ENCODE assay signal across 10 cellular contexts in the genomic region with DNA sequence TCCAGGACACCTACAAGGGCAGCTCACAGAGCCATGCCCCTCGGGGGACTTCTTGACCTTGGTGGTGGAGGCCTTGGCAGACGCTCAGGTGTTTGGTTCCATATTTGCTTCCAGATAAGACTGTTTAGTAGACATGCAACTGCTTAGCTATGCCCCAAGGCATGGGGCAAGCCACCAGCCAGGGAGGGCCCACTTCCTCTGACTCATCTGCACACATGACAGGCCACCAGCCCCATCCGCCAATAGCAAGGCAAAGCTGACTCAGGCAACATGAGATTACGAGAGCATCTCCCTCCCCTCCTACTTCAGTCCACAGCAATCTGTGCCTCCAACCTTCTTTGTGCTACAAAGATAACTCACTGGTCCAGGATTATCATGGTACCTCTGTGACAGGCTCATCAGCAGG. TPM values are rescaled to one million over a fixed set of nuclear protein-coding genes. Genes with fewer than 3 reads are reported as not detected.
DNase-seq lines count a peak whose midpoint lies in the region; ATAC-seq and TF ChIP-seq lines count a peak whose summit lies in the region.
"Had no signal": no experiment of that assay in that cellular context is flagged by ENCODE, and none has a peak within 500 bp of the region (broad histone marks: within the 10 kb centered on the region; RNA-seq: fewer than 3 reads in every experiment).

No MANE protein-coding gene starts in this region.

- no peak overlapping the region for H3T11ph ChIP-seq in H9 (ENCODE audit: low read length)

- ATAC-seq in Right ventricle myocardium inferior (no peak), upper lobe of right lung (peak; percentile 84), GM18873 (IDR thresholded peaks at IDR 0.05; ENCODE audit: low FRiP score, unreplicated experiment) (no peak)

- H3K36me3 ChIP-seq in upper lobe of right lung: no peaks in the 10 kb centered on the region
- H3K36me3 ChIP-seq: heart right ventricle had no signal

- peak overlapping the region; percentile 68 for H3K27ac ChIP-seq in RWPE1
- no peak overlapping the region for H3K27ac ChIP-seq in upper lobe of right lung
- H3K27ac ChIP-seq in H9 (ENCODE audit: insufficient read length, low read depth, low read length): no peak overlapping the region
- H3K27ac ChIP-seq: heart right ventricle had no signal

- H3K23ac ChIP-seq in H9 (ENCODE audit: insufficient read length, low read depth, low read length): no peak overlapping the region

- no peak overlapping the region for H3K18ac ChIP-seq in H9 (ENCODE audit: insufficient read length, low read depth, low read length)

- H2BK15ac ChIP-seq in H9 (ENCODE audit: low read depth, low read length): no peak overlapping the region

- WGBS in H9 (ENCODE audit: extremely low coverage, insufficient read length, low lambda C conversion rate): no CpG with 5 or more reads among the region's 4 CpGs

- no peak overlapping the region for H2AK5ac ChIP-seq in H9 (ENCODE audit: insufficient read length, low read length)

- POLR2A ChIA-PET in RWPE1 (lab: Yijun Ruan, JAX; ENCODE audit: low non-redundant PET): no interaction called here

- peaks cover 4 to 8% of the 10 kb centered on the region in 2 experiments for H3K4me1 Mint-ChIP-seq in H9

- no peak overlapping the region for H2BK12ac ChIP-seq in H9 (ENCODE audit: insufficient read length, low read depth, low read length)

- H4K8ac ChIP-seq in H9 (replicated peaks; ENCODE audit: insufficient read length, low read depth, low read length): no peak overlapping the region

- H2AFZ ChIP-seq in H9 (ENCODE audit: low read length): no peak overlapping the region

- H3K27me3 ChIP-seq in upper lobe of right lung: no peaks in the 10 kb centered on the region
- H3K27me3 ChIP-seq in H9 (ENCODE audit: insufficient read depth, low read length): no peaks in the 10 kb centered on the region

- H3K9me3 ChIP-seq in upper lobe of right lung (no peaks in the 10 kb centered on the region), H9 (ENCODE audit: control insufficient read depth, low read depth, low read length) (no peaks in the 10 kb centered on the region)
- H3K9me3 ChIP-seq: heart right ventricle had no signal

- H3K4me1 ChIP-seq in upper lobe of right lung: no peaks in the 10 kb centered on the region
- H3K4me1 ChIP-seq in H9 (ENCODE audit: insufficient read depth, low read length): 0 out of 2 replicates have a peak, but pooled peaks cover 3% of the 10 kb centered on the region

- H3K23me2 ChIP-seq in H9 (ENCODE audit: insufficient read length, low read depth, low read length, poor library complexity, severe bottlenecking): no peaks in the 10 kb centered on the region

- H4K5ac ChIP-seq in H9 (ENCODE audit: insufficient read length, low read depth, low read length): no peak overlapping the region

- no peak overlapping the region for H3K4ac ChIP-seq in H9 (ENCODE audit: low read depth, low read length)

- H3K79me2 ChIP-seq in H9 (ENCODE audit: insufficient read depth, low read length): no peaks in the 10 kb centered on the region

- no peak overlapping the region for H2BK5ac ChIP-seq in H9 (ENCODE audit: insufficient read length, low read length)

- TF ChIP-seq CTCF in RWPE1 (conservative IDR thresholded peaks at IDR 0.05; ENCODE audit: low read depth) (no peak), fibroblast of mammary gland (conservative IDR thresholded peaks at IDR 0.05; ENCODE audit: control insufficient read depth, insufficient read depth, low read depth, low read length) (no peak), upper lobe of right lung (IDR thresholded peaks at IDR 0.05) (no peak), H9 (conservative IDR thresholded peaks at IDR 0.05) (no peak)

- no peaks in the 10 kb centered on the region for H3K36me3 Mint-ChIP-seq in H9 (ENCODE audit: insufficient read depth in 1 of 3, low read depth in 3 of 3)

- H2BK120ac ChIP-seq in H9 (ENCODE audit: low read depth, low read length, poor library complexity, severe bottlenecking): no peak overlapping the region

- no peaks in the 10 kb centered on the region for H3K27me3 Mint-ChIP-seq in H9 (ENCODE audit: low read depth)

- CTCF ChIA-PET in RWPE1 (lab: Yijun Ruan, JAX): interaction anchor here (0.6 kb wide), 3 partner anchors 23 to 340 kb away, joined by 3 to 4 read pairs (median 3); no protein-coding TSS in a partner anchor

- no peak overlapping the region for H3K9ac ChIP-seq in H9 (ENCODE audit: extremely low read depth, insufficient read length, low read length)

- H4K91ac ChIP-seq in H9 (ENCODE audit: insufficient read length, low read depth, low read length): no peak overlapping the region

- H3K4me2 ChIP-seq in H9 (ENCODE audit: insufficient read depth, insufficient read length, low read length): no peak overlapping the region

- H3K27ac Mint-ChIP-seq in H9: no peak overlapping the region

- no peak overlapping the region for H3K56ac ChIP-seq in H9 (ENCODE audit: insufficient read length, low read depth, low read length)

- H2BK20ac ChIP-seq in H9 (ENCODE audit: low read depth, low read length, poor library complexity, severe bottlenecking): no peak overlapping the region

- H4K20me1 ChIP-seq in H9 (ENCODE audit: control insufficient read depth, insufficient read depth, insufficient read length): no peaks in the 10 kb centered on the region

- no peak overlapping the region for H3K4me3 Mint-ChIP-seq in H9

- no peak overlapping the region for H3K4me3 ChIP-seq in fibroblast of mammary gland (ENCODE audit: control insufficient read depth, low read depth, low read length)
- no peak overlapping the region for H3K4me3 ChIP-seq in upper lobe of right lung
- H3K4me3 ChIP-seq: heart right ventricle had no signal

- no peaks in the 10 kb centered on the region for H3K79me1 ChIP-seq in H9 (ENCODE audit: insufficient read depth, low read depth, low read length, poor library complexity, severe bottlenecking)

- no peak overlapping the region for H3K14ac ChIP-seq in H9 (ENCODE audit: insufficient read depth, low read length)

- no peaks in the 10 kb centered on the region for H3K9me3 Mint-ChIP-seq in H9

- intact Hi-C loops in cardiac septum (cut with DNase I): no loop called here
- intact Hi-C loops in Right ventricle myocardium inferior (cut with DNase I): no loop called here
- intact Hi-C loops in upper lobe of right lung (cut with DNase I): no loop called here

- peak; percentile 51 for DNase-seq in cardiac septum (ENCODE audit: low spot score)
- DNase-seq in Right ventricle myocardium inferior (ENCODE audit: missing footprints): no peak
- DNase-seq in RWPE1 (ENCODE audit: low spot score): peak; percentile 81
- peak; percentile 78 for DNase-seq in fibroblast of mammary gland (ENCODE audit: low read depth)
- DNase-seq in upper lobe of right lung: peak; percentile 72
- DNase-seq in NCI-H2029 treated with DMSO at 0.1 percent for 48 hours (lab: John Stamatoyannopoulos, UW): no peak
- no peak for DNase-seq in H9
- DNase-seq: activated naive CD4-positive, alpha-beta T cell treated with anti-CD3 and anti-CD28 coated beads, Interleukin-2, amount 50 U/mL, for 16 hours; heart right ventricle had no signal

RNA-seq across cellular contexts. Expression of a gene that starts 54.9 kb away (rescaled TPM):
- 2.0 TPM for total RNA-seq in cardiac septum
- 2.2 TPM for total RNA-seq in Right ventricle myocardium inferior
- total RNA-seq in upper lobe of right lung: 26.3 TPM
- total RNA-seq in H9 (2021): 1.7 and 2.0 TPM in 2 replicates

Comparison
In these comparisons a context has a peak if more than half of its experiments do, and no peak if none do; other contexts are left out.
1. DNase-seq: peak in cardiac septum (single experiment), RWPE1 (single experiment), fibroblast of mammary gland (single experiment) and upper lobe of right lung (single experiment); none in Right ventricle myocardium inferior (single experiment), NCI-H2029 treated with DMSO at 0.1 percent for 48 hours (single experiment) and H9 (single experiment).